ENCODE assay signal across 19 cellular contexts in the genomic region with DNA sequence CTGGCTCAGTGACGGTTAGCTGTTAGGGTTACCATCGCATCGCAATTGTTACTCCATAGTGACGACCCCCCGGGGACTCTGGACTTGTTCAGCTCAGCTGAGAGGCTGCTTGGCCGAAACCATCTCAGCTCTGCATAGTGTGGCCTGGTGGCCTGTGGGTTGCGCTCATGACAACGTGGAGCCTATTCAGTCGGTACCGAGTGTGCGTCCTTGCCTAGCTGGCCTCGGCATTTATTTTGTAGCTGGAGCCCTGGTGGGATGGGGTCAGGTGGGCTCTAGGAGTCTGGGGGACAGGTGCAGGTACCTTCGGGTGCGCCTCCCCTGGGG. TPM values are rescaled to one million over a fixed set of nuclear protein-coding genes. Genes with fewer than 3 reads are reported as not detected.
DNase-seq lines count a peak whose midpoint lies in the region; ATAC-seq and TF ChIP-seq lines count a peak whose summit lies in the region.
"Had no signal": no experiment of that assay in that cellular context is flagged by ENCODE, and none has a peak within 500 bp of the region (broad histone marks: within the 10 kb centered on the region; RNA-seq: fewer than 3 reads in every experiment).

No MANE protein-coding gene starts in this region.

- peaks cover 23% of the 10 kb centered on the region for H3K79me1 ChIP-seq in neuronal stem cell (ENCODE audit: low read depth, low read length)

- H3K9me3 ChIP-seq in left ventricle myocardium inferior (replicated peaks) (no peaks in the 10 kb centered on the region), endodermal cell (ENCODE audit: control insufficient read depth, low read length) (no peaks in the 10 kb centered on the region), neuronal stem cell (replicated peaks in 1 of 2; ENCODE audit: control insufficient read depth in 2 of 2, insufficient read depth in 1 of 2, low read depth in 1 of 2, low read length in 2 of 2) (peaks cover 1 to 5% of the 10 kb centered on the region in 2 donors), body of pancreas (no peaks in the 10 kb centered on the region)

- H3K27me3 Mint-ChIP-seq in endodermal cell (ENCODE audit: insufficient read depth), result no peaks in the 10 kb centered on the region
- peaks cover 4% of the 10 kb centered on the region for H3K27me3 Mint-ChIP-seq in activated T-helper 17 cell treated with anti-CD3 and anti-CD28 coated beads, Interleukin-2, amount 50 U/mL, for 72 hours
- H3K27me3 Mint-ChIP-seq: CD4-positive, alpha-beta T cell had no signal

- WGBS in endodermal cell (ENCODE audit: insufficient coverage in 1 of 2, insufficient read length in 1 of 2), 2 experiments, result 87 to 91% methylated on average over 11 to 14 of the region's 14 CpGs
- WGBS in neuronal stem cell (ENCODE audit: extremely low coverage in 2 of 2, insufficient read length in 2 of 2, insufficient replicate concordance in 1 of 2), 2 donors, result no CpG with 5 or more reads among the region's 14 CpGs
- WGBS in body of pancreas, 2 donors, result 85 to 93% methylated on average over 3 to 14 of the region's 14 CpGs

- H3K4me2 ChIP-seq in neuronal stem cell (ENCODE audit: insufficient read depth, low read length, poor library complexity, severe bottlenecking), result no peak overlapping the region

- H4K8ac ChIP-seq in neuronal stem cell (ENCODE audit: low read depth, low read length), result no peak overlapping the region

- no peak for TF ChIP-seq CTCF in left ventricle myocardium inferior (IDR thresholded peaks at IDR 0.05; ENCODE audit: borderline replicate concordance)
- TF ChIP-seq CTCF in endodermal cell (conservative IDR thresholded peaks at IDR 0.05), result no peak
- no peak for TF ChIP-seq CTCF in body of pancreas (IDR thresholded peaks at IDR 0.05)

- H3K27me3 ChIP-seq in left ventricle myocardium inferior (ENCODE audit: low read depth) (no peaks in the 10 kb centered on the region), endodermal cell (ENCODE audit: control insufficient read depth, insufficient read depth, low read length, poor library complexity, severe bottlenecking) (no peaks in the 10 kb centered on the region), neuronal stem cell (ENCODE audit: control insufficient read depth in 3 of 3, insufficient read depth in 3 of 3, low read depth in 1 of 3, low read length in 3 of 3) (no peaks in the 10 kb centered on the region), body of pancreas (no peaks in the 10 kb centered on the region)

- peak overlapping the region; percentile 75 for H2BK12ac ChIP-seq in neuronal stem cell (ENCODE audit: low read length)

- peak overlapping the region; percentile 16 for H2BK120ac ChIP-seq in neuronal stem cell (ENCODE audit: low read depth, low read length)

- H3K27ac ChIP-seq in left ventricle myocardium inferior (replicated peaks) (peak overlapping the region; percentile 42), endodermal cell (ENCODE audit: low read depth, low read length) (no peak overlapping the region), neuronal stem cell (replicated peaks; ENCODE audit: low read length) (no peak overlapping the region), body of pancreas (peak overlapping the region in 2 of 4 donors; percentile 73 to 81)
- H3K27ac ChIP-seq: RWPE1 had no signal

- H3K23ac ChIP-seq in neuronal stem cell (ENCODE audit: low read depth, low read length, poor library complexity), result no peak overlapping the region

- peak overlapping the region; percentile 99 for H2AK5ac ChIP-seq in neuronal stem cell (ENCODE audit: low read depth, low read length)

- H3K14ac ChIP-seq in neuronal stem cell (ENCODE audit: low read length), result peak overlapping the region; percentile 39

- peaks cover 97% of the 10 kb centered on the region for H3K4me1 ChIP-seq in left ventricle myocardium inferior
- peaks cover 13% of the 10 kb centered on the region for H3K4me1 ChIP-seq in endodermal cell (ENCODE audit: control insufficient read depth, insufficient read depth, low read length)
- peaks cover 31 to 45% of the 10 kb centered on the region in 2 donors for H3K4me1 ChIP-seq in neuronal stem cell (ENCODE audit: control insufficient read depth in 2 of 2, insufficient read depth in 1 of 2, low read depth in 1 of 2, low read length in 2 of 2)
- H3K4me1 ChIP-seq in body of pancreas, result peaks cover 80% of the 10 kb centered on the region

- H4K91ac ChIP-seq in neuronal stem cell (ENCODE audit: low read depth, low read length, poor library complexity), result peak overlapping the region; percentile 93

- intact Hi-C loops in left ventricle myocardium inferior (cut with micrococcal nuclease), result no loop called here
- intact Hi-C loops in left ventricle myocardium superior (cut with micrococcal nuclease), result no loop called here
- intact Hi-C loops in body of pancreas (cut with DNase I), result no loop called here

- H2BK5ac ChIP-seq in neuronal stem cell (ENCODE audit: low read length), result peak overlapping the region; percentile 56

- H3K4me1 Mint-ChIP-seq in endodermal cell, result peaks cover 39% of the 10 kb centered on the region
- peaks cover 5% of the 10 kb centered on the region for H3K4me1 Mint-ChIP-seq in activated T-helper 17 cell treated with anti-CD3 and anti-CD28 coated beads, Interleukin-2, amount 50 U/mL, for 72 hours

- TF ChIP-seq POLR2A in body of pancreas (IDR thresholded peaks at IDR 0.05), result no peak

- H3K18ac ChIP-seq in neuronal stem cell (ENCODE audit: low read length), result peak overlapping the region; percentile 95

- no peak overlapping the region for H3K4me3 ChIP-seq in left ventricle myocardium inferior
- H3K4me3 ChIP-seq in endodermal cell (ENCODE audit: low read length), result no peak overlapping the region
- H3K4me3 ChIP-seq in neuronal stem cell (ENCODE audit: low read length in 2 of 2), result no peak overlapping the region
- H3K4me3 ChIP-seq in body of pancreas, result no peak overlapping the region
- H3K4me3 ChIP-seq: K562 had no signal

- H2AFZ ChIP-seq in neuronal stem cell (ENCODE audit: low read length), result no peak overlapping the region

- peaks cover 3% of the 10 kb centered on the region for H3K9me3 Mint-ChIP-seq in endodermal cell
- no peaks in the 10 kb centered on the region for H3K9me3 Mint-ChIP-seq in activated T-helper 17 cell treated with anti-CD3 and anti-CD28 coated beads, Interleukin-2, amount 50 U/mL, for 72 hours
- H3K9me3 Mint-ChIP-seq: CD4-positive, alpha-beta T cell had no signal

- peaks cover 6% of the 10 kb centered on the region for H3K36me3 Mint-ChIP-seq in endodermal cell (ENCODE audit: low read depth)
- H3K36me3 Mint-ChIP-seq in activated T-helper 17 cell treated with anti-CD3 and anti-CD28 coated beads, Interleukin-2, amount 50 U/mL, for 72 hours (ENCODE audit: low read depth), result no peaks in the 10 kb centered on the region

- no peak overlapping the region for H3K4me3 Mint-ChIP-seq in endodermal cell
- H3K4me3 Mint-ChIP-seq in activated T-helper 17 cell treated with anti-CD3 and anti-CD28 coated beads, Interleukin-2, amount 50 U/mL, for 72 hours, result no peak overlapping the region
- H3K4me3 Mint-ChIP-seq: B cell; CD4-positive, alpha-beta T cell had no signal

- H3K36me3 ChIP-seq in left ventricle myocardium inferior (no peaks in the 10 kb centered on the region), endodermal cell (ENCODE audit: control insufficient read depth, insufficient read depth, low read length) (no peaks in the 10 kb centered on the region), neuronal stem cell (replicated peaks in 1 of 2; ENCODE audit: control insufficient read depth in 2 of 2, insufficient read depth in 2 of 2, low read length in 2 of 2) (peaks cover 2 to 5% of the 10 kb centered on the region in 2 donors), body of pancreas (replicated peaks in 1 of 2; ENCODE audit: insufficient read depth in 1 of 2, low read depth in 2 of 2) (no peaks in the 10 kb centered on the region)

- H2BK15ac ChIP-seq in neuronal stem cell (ENCODE audit: low read length), result peak overlapping the region; percentile 99

- DNase-seq in left ventricle myocardium inferior, result no peak
- DNase-seq in left ventricle myocardium superior, result no peak
- DNase-seq in endodermal cell, result peak; percentile 51
- no peak for DNase-seq in neuronal stem cell (ENCODE audit: low spot score)
- DNase-seq in body of pancreas, result no peak
- DNase-seq: CD4-positive, alpha-beta T cell; GF-D8; GOT3; NCI-H1105 treated with DMSO at 0.1 percent for 48 hours; NCI-H1694; NCI-H510A; NCI-H748 treated with DMSO at 0.1 percent for 48 hours; NK-92 treated with Interleukin-12 subunit alpha and Interleukin-12 subunit beta, amount 100 ng/mL, for 24 hours; OCI-M1 had no signal

- H3K9ac ChIP-seq in endodermal cell (ENCODE audit: extremely low read depth, low read length, poor library complexity, severe bottlenecking) (no peak overlapping the region), neuronal stem cell (ENCODE audit: low read depth, low read length, poor library complexity) (no peak overlapping the region)

- no peak for ATAC-seq in left ventricle myocardium superior
- ATAC-seq in GM19035 (IDR thresholded peaks at IDR 0.05; ENCODE audit: unreplicated experiment), result no peak
- no peak for ATAC-seq in body of pancreas
- no peak for ATAC-seq in activated T-helper 17 cell treated with anti-CD3 and anti-CD28 coated beads, Interleukin-2, amount 50 U/mL, for 72 hours (replicated peaks)
- ATAC-seq: K562 had no signal

- no peak overlapping the region for H3K27ac Mint-ChIP-seq in endodermal cell
- no peak overlapping the region for H3K27ac Mint-ChIP-seq in activated T-helper 17 cell treated with anti-CD3 and anti-CD28 coated beads, Interleukin-2, amount 50 U/mL, for 72 hours
- H3K27ac Mint-ChIP-seq: B cell; CD4-positive, alpha-beta T cell had no signal

- H3K4ac ChIP-seq in neuronal stem cell (ENCODE audit: low read length), result peak overlapping the region; percentile 68

RNA-seq across cellular contexts. Expression of a gene that starts 13.5 kb away (rescaled TPM):
- total RNA-seq in left ventricle myocardium inferior (54.7 TPM), left ventricle myocardium superior (64.8 TPM), endodermal cell (10 to 100 TPM; 58.2 to 64.1 TPM), body of pancreas (10 to 100 TPM; 43.3 to 63.6 TPM)
- polyA plus RNA-seq in endodermal cell (2013, experiment 1 of 2), result 37.4 TPM
- 35.9 TPM for polyA plus RNA-seq in endodermal cell (2013, experiment 2 of 2)
- 32.3 TPM for polyA plus RNA-seq in neuronal stem cell (2013, experiment 1 of 2)
- polyA plus RNA-seq in neuronal stem cell (2013, experiment 2 of 2), result 34.5 TPM
- 1 to 10 TPM; 4.6 to 6.0 TPM for total RNA-seq in activated T-helper 17 cell treated with anti-CD3 and anti-CD28 coated beads, Interleukin-2, amount 50 U/mL, for 72 hours

RNA-seq across cellular contexts. Expression of a gene that starts 54.1 kb away (rescaled TPM):
- total RNA-seq in left ventricle myocardium inferior (28.6 TPM), left ventricle myocardium superior (23.9 TPM), endodermal cell (10 to 100 TPM; 38.4 to 39.4 TPM), body of pancreas (10 to 100 TPM in 1 of 2 donors, 1 to 10 TPM in 1; 8.2 to 14.3 TPM)
- polyA plus RNA-seq in endodermal cell (2013, experiment 1 of 2), result 34.3 TPM
- 33.0 TPM for polyA plus RNA-seq in endodermal cell (2013, experiment 2 of 2)
- 36.4 TPM for polyA plus RNA-seq in neuronal stem cell (2013, experiment 1 of 2)
- 35.7 TPM for polyA plus RNA-seq in neuronal stem cell (2013, experiment 2 of 2)
- total RNA-seq in activated T-helper 17 cell treated with anti-CD3 and anti-CD28 coated beads, Interleukin-2, amount 50 U/mL, for 72 hours, result 10 to 100 TPM; 26.6 to 38.7 TPM
